In genomic region chr10:114442115-114442630, GRCh38 we compare ENCODE assay signal across 33 cellular contexts.
"Had no signal": no experiment of that assay in that cellular context is flagged by ENCODE, and none has a peak within 500 bp of the region (broad histone marks: within the 10 kb centered on the region; RNA-seq: fewer than 3 reads in every experiment).

No MANE protein-coding gene starts in this region.

- H3K4me1 Mint-ChIP-seq: activated B cell treated with CpG ODN at 0.5 μM for 24 hours; activated CD4-positive, alpha-beta T cell treated with anti-CD3 and anti-CD28 coated beads for 36 hours; activated CD8-positive, alpha-beta memory T cell treated with anti-CD3 and anti-CD28 coated beads, Interleukin-2, amount 10 ng/mL, durations not matched to agents 7 days and 5 days; brain; immature natural killer cell; naive B cell; stimulated activated memory B cell treated with anti-CD40 and anti-IgM and Interleukin-4, amounts not matched to agents 10 μg/mL and 1 μg/mL and 100 μg/mL, for 72 hours had no signal

- H3K4me3 ChIP-seq: ascending aorta, coronary artery, dorsolateral prefrontal cortex, ovary, prostate gland, sigmoid colon, smooth muscle cell, stomach, thyroid gland, upper lobe of right lung had no signal

- H3K4me3 Mint-ChIP-seq: activated B cell treated with CpG ODN at 0.5 μM for 24 hours; activated CD4-positive, alpha-beta T cell treated with anti-CD3 and anti-CD28 coated beads for 36 hours; activated CD8-positive, alpha-beta memory T cell treated with anti-CD3 and anti-CD28 coated beads, Interleukin-2, amount 10 ng/mL, durations not matched to agents 7 days and 5 days; activated CD8-positive, alpha-beta T cell treated with anti-CD3 and anti-CD28 coated beads, Interleukin-2, amount 10 ng/mL, durations not matched to agents 7 days and 5 days; activated naive CD8-positive, alpha-beta T cell treated with anti-CD3 and anti-CD28 coated beads for 36 hours; brain; immature natural killer cell; mesothelial cell of epicardium; naive B cell; stimulated activated memory B cell treated with anti-CD40 and anti-IgM and Interleukin-4, amounts not matched to agents 10 μg/mL and 1 μg/mL and 100 μg/mL, for 72 hours had no signal

- ATAC-seq: activated CD4-positive, alpha-beta T cell treated with anti-CD3 and anti-CD28 coated beads for 36 hours; activated CD8-positive, alpha-beta memory T cell treated with anti-CD3 and anti-CD28 coated beads, Interleukin-2, amount 10 ng/mL, durations not matched to agents 7 days and 5 days; activated CD8-positive, alpha-beta T cell treated with anti-CD3 and anti-CD28 coated beads, Interleukin-2, amount 10 ng/mL, durations not matched to agents 7 days and 5 days; esophagus mucosa; left colon; stimulated activated memory B cell treated with anti-CD40 and anti-IgM and Interleukin-4, amounts not matched to agents 10 μg/mL and 1 μg/mL and 100 μg/mL, for 72 hours; upper lobe of right lung had no signal

- H3K27me3 Mint-ChIP-seq: activated B cell treated with CpG ODN at 0.5 μM for 24 hours; activated CD4-positive, alpha-beta T cell treated with anti-CD3 and anti-CD28 coated beads for 36 hours; activated CD8-positive, alpha-beta memory T cell treated with anti-CD3 and anti-CD28 coated beads, Interleukin-2, amount 10 ng/mL, durations not matched to agents 7 days and 5 days; activated naive CD8-positive, alpha-beta T cell treated with anti-CD3 and anti-CD28 coated beads for 36 hours; naive B cell; stimulated activated memory B cell treated with anti-CD40 and anti-IgM and Interleukin-4, amounts not matched to agents 10 μg/mL and 1 μg/mL and 100 μg/mL, for 72 hours had no signal

- DNase-seq: activated B cell treated with CpG ODN at 0.5 μM for 24 hours; activated CD4-positive, alpha-beta T cell treated with anti-CD3 and anti-CD28 coated beads for 36 hours; activated CD8-positive, alpha-beta memory T cell treated with anti-CD3 and anti-CD28 coated beads, Interleukin-2, amount 10 ng/mL, durations not matched to agents 7 days and 5 days; activated CD8-positive, alpha-beta T cell treated with anti-CD3 and anti-CD28 coated beads, Interleukin-2, amount 10 ng/mL, durations not matched to agents 7 days and 5 days; activated effector memory CD4-positive, alpha-beta T cell treated with Interleukin-2 at 50 U/mL for 16 hours; activated naive CD4-positive, alpha-beta T cell treated with Interleukin-2 at 50 U/mL for 16 hours; activated naive CD8-positive, alpha-beta T cell treated with anti-CD3 and anti-CD28 coated beads for 36 hours; dorsolateral prefrontal cortex; effector memory CD4-positive, alpha-beta T cell; foreskin fibroblast; hypothalamus; immature natural killer cell; kidney; left colon; mammary epithelial cell; naive B cell; ovary; sigmoid colon; stimulated activated CD4-positive, alpha-beta T cell treated with anti-CD3 and anti-CD28 coated beads, Interleukin-1b, Interleukin-23, amount 100 ng/mL, for 48 hours; stimulated activated CD4-positive, alpha-beta T cell treated with anti-CD3 and anti-CD28 coated beads, Interleukin-4, amount 100 ng/mL, for 4 hours; stimulated activated CD8-positive, alpha-beta memory T cell treated with anti-CD3 and anti-CD28 coated beads, Interleukin-4, amount 100 ng/mL, for 48 hours; stomach; thyroid gland; upper lobe of right lung had no signal

- FAIRE-seq: endothelial cell of umbilical vein, kidney had no signal

- H3K27ac ChIP-seq: ascending aorta, coronary artery, ovary, prostate gland, sigmoid colon, stomach, upper lobe of right lung had no signal

- H3K27me3 ChIP-seq: ascending aorta, ovary, sigmoid colon, stomach, thyroid gland, upper lobe of right lung had no signal

- H3K9me3 Mint-ChIP-seq: activated B cell treated with CpG ODN at 0.5 μM for 24 hours; activated naive CD8-positive, alpha-beta T cell treated with anti-CD3 and anti-CD28 coated beads for 36 hours; brain; immature natural killer cell; mesothelial cell of epicardium; naive B cell; stimulated activated memory B cell treated with anti-CD40 and anti-IgM and Interleukin-4, amounts not matched to agents 10 μg/mL and 1 μg/mL and 100 μg/mL, for 72 hours had no signal

- H3K9me3 ChIP-seq: ascending aorta, ovary, prostate gland, sigmoid colon, stomach, thyroid gland, upper lobe of right lung had no signal

- H3K36me3 ChIP-seq: ovary, prostate gland had no signal

- H3K4me1 ChIP-seq: ascending aorta, prostate gland, sigmoid colon, upper lobe of right lung had no signal

- H3K27ac Mint-ChIP-seq: activated B cell treated with CpG ODN at 0.5 μM for 24 hours; activated CD4-positive, alpha-beta T cell treated with anti-CD3 and anti-CD28 coated beads for 36 hours; activated CD8-positive, alpha-beta memory T cell treated with anti-CD3 and anti-CD28 coated beads, Interleukin-2, amount 10 ng/mL, durations not matched to agents 7 days and 5 days; activated CD8-positive, alpha-beta T cell treated with anti-CD3 and anti-CD28 coated beads, Interleukin-2, amount 10 ng/mL, durations not matched to agents 7 days and 5 days; brain; immature natural killer cell; mesothelial cell of epicardium; stimulated activated memory B cell treated with anti-CD40 and anti-IgM and Interleukin-4, amounts not matched to agents 10 μg/mL and 1 μg/mL and 100 μg/mL, for 72 hours had no signal

- H3K4me2 ChIP-seq: smooth muscle cell had no signal
